In genomic region chr2:86720541-86721320, GRCh38 we compare ENCODE assay signal across 8 cellular contexts. TPM values are rescaled to one million over a fixed set of nuclear protein-coding genes. Genes with fewer than 3 reads are reported as not detected.
DNase-seq lines count a peak whose midpoint lies in the region; ATAC-seq and TF ChIP-seq lines count a peak whose summit lies in the region.
"Not testable (repeated sequence)": the region's sequence is repeated elsewhere in the genome, so short reads cannot be mapped to it uniquely, and the experiment has no call there.

No MANE protein-coding gene starts in this region.

- DNase-seq in Ammon's horn (ENCODE audit: low spot score) (peak; percentile 36), RPMI8226 (peak; percentile 56), erythroblast (lab: John Stamatoyannopoulos, UW) (peak; percentile 70 to 78), mesothelial cell of epicardium (ENCODE audit: low spot score in 2 of 2, unreplicated experiment in 2 of 2) (peak; percentile 24 to 70)
- peak; percentile 61 for DNase-seq in stimulated activated CD4-positive, alpha-beta T cell treated with anti-CD3 and anti-CD28 coated beads, Interleukin-4, amount 100 ng/mL, for 24 hours

- not testable (repeated sequence) for H3K36me3 Mint-ChIP-seq in activated T-helper 17 cell treated with anti-CD3 and anti-CD28 coated beads, Interleukin-2, amount 50 U/mL, for 72 hours (ENCODE audit: low read depth); mesothelial cell of epicardium

- H3K4me3 Mint-ChIP-seq in activated T-helper 17 cell treated with anti-CD3 and anti-CD28 coated beads, Interleukin-2, amount 50 U/mL, for 72 hours, result peak overlapping the region; percentile 82
- H3K4me3 Mint-ChIP-seq in mesothelial cell of epicardium, result peak overlapping the region; percentile 70

- H3K9me3 Mint-ChIP-seq in activated T-helper 17 cell treated with anti-CD3 and anti-CD28 coated beads, Interleukin-2, amount 50 U/mL, for 72 hours; mesothelial cell of epicardium: not testable (repeated sequence)

- H3K27ac Mint-ChIP-seq in activated T-helper 17 cell treated with anti-CD3 and anti-CD28 coated beads, Interleukin-2, amount 50 U/mL, for 72 hours, result peak overlapping the region; percentile 56
- peak overlapping the region; percentile 69 for H3K27ac Mint-ChIP-seq in mesothelial cell of epicardium

- TF ChIP-seq POLR2A in erythroblast (IDR thresholded peaks at IDR 0.05; ENCODE audit: low read length), result not testable (repeated sequence)

- ATAC-seq in GM19452 (IDR thresholded peaks at IDR 0.05; ENCODE audit: unreplicated experiment) (peak; percentile 38), HG03342 (IDR thresholded peaks at IDR 0.05; ENCODE audit: unreplicated experiment) (peak; percentile 28)
- ATAC-seq in activated T-helper 17 cell treated with anti-CD3 and anti-CD28 coated beads, Interleukin-2, amount 50 U/mL, for 72 hours (replicated peaks), result peak; percentile 22

- TF ChIP-seq CTCF in mesothelial cell of epicardium (IDR thresholded peaks at IDR 0.05; ENCODE audit: unreplicated experiment), result not testable (repeated sequence)

- not testable (repeated sequence) for H3K27me3 Mint-ChIP-seq in activated T-helper 17 cell treated with anti-CD3 and anti-CD28 coated beads, Interleukin-2, amount 50 U/mL, for 72 hours; mesothelial cell of epicardium (ENCODE audit: low read depth)

- not testable (repeated sequence) for H3K4me1 Mint-ChIP-seq in activated T-helper 17 cell treated with anti-CD3 and anti-CD28 coated beads, Interleukin-2, amount 50 U/mL, for 72 hours; mesothelial cell of epicardium

RNA-seq across cellular contexts. Expression of gene RMND5A, which starts 0.6 kb away (rescaled TPM):
- 10 to 100 TPM; 17.4 to 27.6 TPM for total RNA-seq in activated T-helper 17 cell treated with anti-CD3 and anti-CD28 coated beads, Interleukin-2, amount 50 U/mL, for 72 hours
- 41.0 to 44.3 TPM (median 43.9 TPM) in 3 replicates for total RNA-seq in mesothelial cell of epicardium

Comparison
In these comparisons a context has a peak if more than half of its experiments do, and no peak if none do; other contexts are left out.
1. Peak in every context shown above with its lines: DNase-seq and ATAC-seq.